19 cellular contexts compared by ENCODE assay signal in genomic region chr3:194431553-194431952, GRCh38. TPM values are rescaled to one million over a fixed set of nuclear protein-coding genes. Genes with fewer than 3 reads are reported as not detected.
"Had no signal": no experiment of that assay in that cellular context is flagged by ENCODE, and none has a peak within 500 bp of the region (broad histone marks: within the 10 kb centered on the region; RNA-seq: fewer than 3 reads in every experiment).

No MANE protein-coding gene starts in this region.

- H3K27ac ChIP-seq: brain microvascular endothelial cell, dorsolateral prefrontal cortex, parathyroid adenoma had no signal

- H3K9ac ChIP-seq: parathyroid adenoma had no signal

- H3K4me1 Mint-ChIP-seq: activated CD4-positive, alpha-beta T cell treated with anti-CD3 and anti-CD28 coated beads, Interleukin-2, amount 10 ng/mL, durations not matched to agents 7 days and 5 days; activated naive CD4-positive, alpha-beta T cell treated with anti-CD3 and anti-CD28 coated beads, Interleukin-2, amount 10 ng/mL, durations not matched to agents 7 days and 5 days; nephron had no signal

- H3K27me3 ChIP-seq: brain microvascular endothelial cell, dorsolateral prefrontal cortex had no signal

- ATAC-seq: activated CD8-positive, alpha-beta T cell treated with anti-CD3 and anti-CD28 coated beads, Interleukin-2, amount 10 ng/mL, durations not matched to agents 7 days and 5 days; activated naive CD8-positive, alpha-beta T cell treated with anti-CD3 and anti-CD28 coated beads, Interleukin-2, amount 50 U/mL, for 24 hours had no signal

- DNase-seq: activated CD4-positive, alpha-beta T cell treated with anti-CD3 and anti-CD28 coated beads, Interleukin-2, amount 10 ng/mL, durations not matched to agents 7 days and 5 days; activated CD4-positive, CD25-positive, alpha-beta regulatory T cell; activated CD8-positive, alpha-beta T cell treated with anti-CD3 and anti-CD28 coated beads, Interleukin-2, amount 10 ng/mL, durations not matched to agents 7 days and 5 days; activated naive CD4-positive, alpha-beta T cell treated with anti-CD3 and anti-CD28 coated beads, Interleukin-2, amount 10 ng/mL, durations not matched to agents 7 days and 5 days; activated naive CD8-positive, alpha-beta T cell treated with anti-CD3 and anti-CD28 coated beads, Interleukin-2, amount 50 U/mL, for 24 hours; activated T-cell treated with anti-CD3 and anti-CD28 coated beads, Interleukin-2, amount 50 U/mL, for 24 hours; anterior cingulate cortex; brain microvascular endothelial cell; central memory CD4-positive, alpha-beta T cell; dorsolateral prefrontal cortex; foreskin fibroblast; hippocampal formation; stimulated activated naive CD4-positive, alpha-beta T cell; T1000 had no signal

- H2AFZ ChIP-seq: parathyroid adenoma had no signal

- H3K79me2 ChIP-seq: parathyroid adenoma had no signal

- H3K27ac Mint-ChIP-seq: activated CD4-positive, alpha-beta T cell treated with anti-CD3 and anti-CD28 coated beads, Interleukin-2, amount 10 ng/mL, durations not matched to agents 7 days and 5 days; activated CD8-positive, alpha-beta T cell treated with anti-CD3 and anti-CD28 coated beads, Interleukin-2, amount 10 ng/mL, durations not matched to agents 7 days and 5 days; activated naive CD4-positive, alpha-beta T cell treated with anti-CD3 and anti-CD28 coated beads, Interleukin-2, amount 10 ng/mL, durations not matched to agents 7 days and 5 days; activated naive CD8-positive, alpha-beta T cell treated with anti-CD3 and anti-CD28 coated beads, Interleukin-2, amount 50 U/mL, for 24 hours; activated T-cell treated with anti-CD3 and anti-CD28 coated beads, Interleukin-2, amount 50 U/mL, for 24 hours; mesothelial cell of epicardium; nephron had no signal

- H3K4me3 Mint-ChIP-seq: activated CD4-positive, alpha-beta T cell treated with anti-CD3 and anti-CD28 coated beads, Interleukin-2, amount 10 ng/mL, durations not matched to agents 7 days and 5 days; activated CD8-positive, alpha-beta T cell treated with anti-CD3 and anti-CD28 coated beads, Interleukin-2, amount 10 ng/mL, durations not matched to agents 7 days and 5 days; activated naive CD4-positive, alpha-beta T cell treated with anti-CD3 and anti-CD28 coated beads, Interleukin-2, amount 10 ng/mL, durations not matched to agents 7 days and 5 days; activated naive CD8-positive, alpha-beta T cell treated with anti-CD3 and anti-CD28 coated beads, Interleukin-2, amount 50 U/mL, for 24 hours; activated T-cell treated with anti-CD3 and anti-CD28 coated beads, Interleukin-2, amount 50 U/mL, for 24 hours; mesothelial cell of epicardium; nephron had no signal

- FAIRE-seq: islet of Langerhans had no signal

- H3K27me3 Mint-ChIP-seq: activated CD4-positive, alpha-beta T cell treated with anti-CD3 and anti-CD28 coated beads, Interleukin-2, amount 10 ng/mL, durations not matched to agents 7 days and 5 days; activated naive CD4-positive, alpha-beta T cell treated with anti-CD3 and anti-CD28 coated beads, Interleukin-2, amount 10 ng/mL, durations not matched to agents 7 days and 5 days; activated naive CD8-positive, alpha-beta T cell treated with anti-CD3 and anti-CD28 coated beads, Interleukin-2, amount 50 U/mL, for 24 hours; activated T-cell treated with anti-CD3 and anti-CD28 coated beads, Interleukin-2, amount 50 U/mL, for 24 hours had no signal

- H3K4me1 ChIP-seq: parathyroid adenoma had no signal

- H3K4me3 ChIP-seq: dorsolateral prefrontal cortex had no signal

RNA-seq across cellular contexts. Expression of gene GP5, which starts 32.5 kb away (rescaled TPM):
- total RNA-seq: glomerular endothelial cell had no signal
